29 cellular contexts compared by ENCODE assay signal in genomic region chr11:70618471-70619101, GRCh38.
DNase-seq lines count a peak whose midpoint lies in the region; ATAC-seq, FAIRE-seq and TF ChIP-seq lines count a peak whose summit lies in the region.
"Had no signal": no experiment of that assay in that cellular context is flagged by ENCODE, and none has a peak within 500 bp of the region (broad histone marks: within the 10 kb centered on the region; RNA-seq: fewer than 3 reads in every experiment).

No MANE protein-coding gene starts in this region.

- no peak overlapping the region for H2AK5ac ChIP-seq in neuronal stem cell (ENCODE audit: low read depth, low read length)

- no peak overlapping the region for H3K9ac ChIP-seq in neuronal stem cell (ENCODE audit: low read depth, low read length, poor library complexity)
- H3K9ac ChIP-seq: BLaER1 had no signal

- no peak for TF ChIP-seq CTCF in GM23338 (conservative IDR thresholded peaks at IDR 0.05; ENCODE audit: low read depth in 2 of 2)
- no peak for TF ChIP-seq CTCF in brain (conservative IDR thresholded peaks at IDR 0.05)
- TF ChIP-seq CTCF in GM10248 (IDR thresholded peaks at IDR 0.05; ENCODE audit: control extremely low read depth, extremely low read depth, low read depth, missing control alignments), result no peak

- H4K20me1 ChIP-seq in GM23338 (replicated peaks; ENCODE audit: insufficient read depth), result peaks cover 3% of the 10 kb centered on the region
- H4K20me1 ChIP-seq: BLaER1 had no signal

- H3F3A ChIP-seq in GM23338 (replicated peaks; ENCODE audit: low read depth), result no peaks in the 10 kb centered on the region

- DNase-seq in GM23338 (ENCODE audit: low spot score) (no peak), NCI-H1092 treated with DMSO at 0.1 percent for 48 hours (lab: John Stamatoyannopoulos, UW) (peak; percentile 65), neuronal stem cell (ENCODE audit: low spot score) (no peak), HEK293T (ENCODE audit: extremely low spot score) (no peak), RCC 7860 (ENCODE audit: low spot score) (no peak), GM10248 (ENCODE audit: extremely low spot score) (no peak), GOT3 (lab: John Stamatoyannopoulos, UW) (no peak)
- DNase-seq: activated CD4-positive, alpha-beta memory T cell treated with anti-CD3 and anti-CD28 coated beads for 36 hours; activated CD4-positive, CD25-positive, alpha-beta regulatory T cell treated with anti-CD3 and anti-CD28 coated beads, Interleukin-2, amount 50 U/mL, for 72 hours; activated naive CD8-positive, alpha-beta T cell treated with anti-CD3 and anti-CD28 coated beads, Interleukin-2, amount 50 U/mL, for 24 hours; activated T-cell treated with anti-CD3 and anti-CD28 coated beads, Interleukin-2, amount 50 U/mL, for 72 hours; cerebellar nuclear complex; heart right ventricle; kidney; lower lobe of right lung; midbrain; naive thymus-derived CD8-positive, alpha-beta T cell; NCI-H1048; NCI-H187 treated with DMSO at 0.1 percent for 48 hours; NCI-H345; occipital lobe; SHP77; stimulated activated naive B cell treated with anti-CD40 and anti-IgM and Interleukin-4, amounts not matched to agents 10 μg/mL and 1 μg/mL and 100 μg/mL, for 72 hours; T-helper 17 cell had no signal

- no peaks in the 10 kb centered on the region for H3K9me2 ChIP-seq in GM23338 (ENCODE audit: insufficient read depth)

- H3K27me3 ChIP-seq in GM23338 (ENCODE audit: insufficient read depth) (no peaks in the 10 kb centered on the region), neuronal stem cell (ENCODE audit: control insufficient read depth in 3 of 3, insufficient read depth in 3 of 3, low read depth in 1 of 3, low read length in 3 of 3) (no peaks in the 10 kb centered on the region)
- H3K27me3 ChIP-seq: BLaER1 had no signal

- H3K36me3 Mint-ChIP-seq in GM23338 (ENCODE audit: low read depth) (peaks cover 5% of the 10 kb centered on the region; the same call in 1 of the 3 replicates), brain (peaks cover 4% of the 10 kb centered on the region)
- H3K36me3 Mint-ChIP-seq: activated CD4-positive, alpha-beta memory T cell treated with anti-CD3 and anti-CD28 coated beads for 36 hours; naive thymus-derived CD8-positive, alpha-beta T cell; stimulated activated naive B cell treated with anti-CD40 and anti-IgM and Interleukin-4, amounts not matched to agents 10 μg/mL and 1 μg/mL and 100 μg/mL, for 72 hours had no signal

- no peak overlapping the region for H3K27ac Mint-ChIP-seq in GM23338
- H3K27ac Mint-ChIP-seq in brain, result peak overlapping the region in 4 of 5 experiments; percentile 55 to 92 (median 77)
- H3K27ac Mint-ChIP-seq: activated CD4-positive, alpha-beta memory T cell treated with anti-CD3 and anti-CD28 coated beads for 36 hours; activated naive CD8-positive, alpha-beta T cell treated with anti-CD3 and anti-CD28 coated beads, Interleukin-2, amount 50 U/mL, for 24 hours; activated T-cell treated with anti-CD3 and anti-CD28 coated beads, Interleukin-2, amount 50 U/mL, for 72 hours; naive thymus-derived CD8-positive, alpha-beta T cell; stimulated activated naive B cell treated with anti-CD40 and anti-IgM and Interleukin-4, amounts not matched to agents 10 μg/mL and 1 μg/mL and 100 μg/mL, for 72 hours; T-helper 17 cell had no signal

- H3K4me2 ChIP-seq in GM23338 (no peak overlapping the region), neuronal stem cell (ENCODE audit: insufficient read depth, low read length, poor library complexity, severe bottlenecking) (no peak overlapping the region)

- no CpG with 5 or more reads among the region's 21 CpGs for WGBS in neuronal stem cell (ENCODE audit: extremely low coverage in 2 of 2, insufficient read length in 2 of 2, insufficient replicate concordance in 1 of 2), 2 donors

- H3K27me3 Mint-ChIP-seq in GM23338 (ENCODE audit: insufficient read depth, low read depth, poor library complexity), result peaks cover 11% of the 10 kb centered on the region
- H3K27me3 Mint-ChIP-seq in brain, result no peaks in the 10 kb centered on the region
- H3K27me3 Mint-ChIP-seq: activated CD4-positive, alpha-beta memory T cell treated with anti-CD3 and anti-CD28 coated beads for 36 hours; activated naive CD8-positive, alpha-beta T cell treated with anti-CD3 and anti-CD28 coated beads, Interleukin-2, amount 50 U/mL, for 24 hours; stimulated activated naive B cell treated with anti-CD40 and anti-IgM and Interleukin-4, amounts not matched to agents 10 μg/mL and 1 μg/mL and 100 μg/mL, for 72 hours; T-helper 17 cell had no signal

- H3K23ac ChIP-seq in neuronal stem cell (ENCODE audit: low read depth, low read length, poor library complexity), result no peak overlapping the region

- H4K8ac ChIP-seq in neuronal stem cell (ENCODE audit: low read depth, low read length), result no peak overlapping the region

- no peak overlapping the region for H3K4ac ChIP-seq in neuronal stem cell (ENCODE audit: low read length)

- peaks cover 3 to 10% of the 10 kb centered on the region in 2 donors for H3K9me3 ChIP-seq in neuronal stem cell (replicated peaks in 1 of 2; ENCODE audit: control insufficient read depth in 2 of 2, insufficient read depth in 1 of 2, low read depth in 1 of 2, low read length in 2 of 2)

- H3K9me3 Mint-ChIP-seq in GM23338, result no peaks in the 10 kb centered on the region; the same call in 1 of the 3 replicates
- H3K9me3 Mint-ChIP-seq in brain, result peaks cover 0 to 11% (median 3%) of the 10 kb centered on the region in 5 experiments
- H3K9me3 Mint-ChIP-seq: activated naive CD8-positive, alpha-beta T cell treated with anti-CD3 and anti-CD28 coated beads, Interleukin-2, amount 50 U/mL, for 24 hours; activated T-cell treated with anti-CD3 and anti-CD28 coated beads, Interleukin-2, amount 50 U/mL, for 72 hours had no signal

- H3K36me3 ChIP-seq in GM23338 (ENCODE audit: insufficient read depth), result no peaks in the 10 kb centered on the region
- no peaks in the 10 kb centered on the region for H3K36me3 ChIP-seq in neuronal stem cell (replicated peaks in 1 of 2; ENCODE audit: control insufficient read depth in 2 of 2, insufficient read depth in 2 of 2, low read length in 2 of 2)
- H3K36me3 ChIP-seq: BLaER1, heart right ventricle, lower lobe of right lung, suprapubic skin had no signal

- H2AFZ ChIP-seq in GM23338 (no peak overlapping the region), neuronal stem cell (ENCODE audit: low read length) (no peak overlapping the region)

- no peak overlapping the region for H2BK5ac ChIP-seq in neuronal stem cell (ENCODE audit: low read length)

- 0 out of 2 replicates have a peak overlapping the region, but pooled peaks have one; percentile 39 for H3K27ac ChIP-seq in GM23338 (ENCODE audit: low read depth)
- no peak overlapping the region for H3K27ac ChIP-seq in neuronal stem cell (replicated peaks; ENCODE audit: low read length)
- H3K27ac ChIP-seq: BLaER1, heart right ventricle, lower lobe of right lung, skin epidermis, suprapubic skin had no signal

- no peak for FAIRE-seq in RCC 7860 (lab: Jason Lieb, UNC)
- FAIRE-seq: frontal cortex, kidney had no signal

- H3K4me3 Mint-ChIP-seq in GM23338 (no peak overlapping the region), brain (peak overlapping the region in 1 of 5 experiments; percentile 56)
- H3K4me3 Mint-ChIP-seq: activated CD4-positive, alpha-beta memory T cell treated with anti-CD3 and anti-CD28 coated beads for 36 hours; activated naive CD8-positive, alpha-beta T cell treated with anti-CD3 and anti-CD28 coated beads, Interleukin-2, amount 50 U/mL, for 24 hours; activated T-cell treated with anti-CD3 and anti-CD28 coated beads, Interleukin-2, amount 50 U/mL, for 72 hours; naive thymus-derived CD8-positive, alpha-beta T cell; stimulated activated naive B cell treated with anti-CD40 and anti-IgM and Interleukin-4, amounts not matched to agents 10 μg/mL and 1 μg/mL and 100 μg/mL, for 72 hours; T-helper 17 cell had no signal

- H2BK15ac ChIP-seq in neuronal stem cell (ENCODE audit: low read length), result no peak overlapping the region

- no peak overlapping the region for H2BK12ac ChIP-seq in neuronal stem cell (ENCODE audit: low read length)

- CTCF ChIA-PET in HEK293T (lab: Yijun Ruan, JAX), result no interaction called here
- CTCF ChIA-PET in GM10248 (lab: Yijun Ruan, JAX), result no interaction called here

- ATAC-seq in GM23338, result no peak
- ATAC-seq: activated naive CD8-positive, alpha-beta T cell treated with anti-CD3 and anti-CD28 coated beads, Interleukin-2, amount 50 U/mL, for 24 hours; activated T-cell treated with anti-CD3 and anti-CD28 coated beads, Interleukin-2, amount 50 U/mL, for 72 hours; heart right ventricle; lower lobe of right lung; naive thymus-derived CD8-positive, alpha-beta T cell; stimulated activated naive B cell treated with anti-CD40 and anti-IgM and Interleukin-4, amounts not matched to agents 10 μg/mL and 1 μg/mL and 100 μg/mL, for 72 hours; T-helper 17 cell had no signal

- H3K79me2 ChIP-seq in GM23338 (replicated peaks; ENCODE audit: insufficient read depth), result peaks cover 6% of the 10 kb centered on the region

- no peak overlapping the region for H2BK120ac ChIP-seq in neuronal stem cell (ENCODE audit: low read depth, low read length)

- H3K4me1 Mint-ChIP-seq in GM23338 (peaks cover 4% of the 10 kb centered on the region; the same call in 2 of the 3 replicates), brain (peaks cover 22% of the 10 kb centered on the region)
- H3K4me1 Mint-ChIP-seq: activated naive CD8-positive, alpha-beta T cell treated with anti-CD3 and anti-CD28 coated beads, Interleukin-2, amount 50 U/mL, for 24 hours; stimulated activated naive B cell treated with anti-CD40 and anti-IgM and Interleukin-4, amounts not matched to agents 10 μg/mL and 1 μg/mL and 100 μg/mL, for 72 hours; T-helper 17 cell had no signal

- peaks cover under 1% of the 10 kb centered on the region for H3K79me1 ChIP-seq in neuronal stem cell (ENCODE audit: low read depth, low read length)

- H3K4me1 ChIP-seq in GM23338 (ENCODE audit: insufficient read depth), result no peaks in the 10 kb centered on the region
- H3K4me1 ChIP-seq in neuronal stem cell (ENCODE audit: control insufficient read depth in 2 of 2, insufficient read depth in 1 of 2, low read depth in 1 of 2, low read length in 2 of 2), result peaks cover 3 to 17% of the 10 kb centered on the region in 2 donors
- H3K4me1 ChIP-seq: heart right ventricle, lower lobe of right lung, suprapubic skin had no signal

- H3K18ac ChIP-seq in neuronal stem cell (ENCODE audit: low read length), result peak overlapping the region; percentile 58

- POLR2A ChIA-PET in HEK293T (lab: Yijun Ruan, JAX), result no interaction called here
- POLR2A ChIA-PET in GM10248 (lab: Yijun Ruan, JAX), result no interaction called here

- H3K14ac ChIP-seq in neuronal stem cell (ENCODE audit: low read length), result no peak overlapping the region

- H3K4me3 ChIP-seq in GM23338 (no peak overlapping the region), neuronal stem cell (ENCODE audit: low read length in 2 of 2) (no peak overlapping the region)
- H3K4me3 ChIP-seq: BLaER1, heart right ventricle, lower lobe of right lung, skin epidermis, suprapubic skin had no signal

- H4K91ac ChIP-seq in neuronal stem cell (ENCODE audit: low read depth, low read length, poor library complexity), result no peak overlapping the region

TF ChIP-seq in GM23338, 12 proteins besides CTCF, POLR2A, EP300 and RAD21 (continues in another document):
- TF ChIP-seq CREB1 (CRISPR knock-in tag; IDR thresholded peaks at IDR 0.05; ENCODE audit: low read depth) (no peak), EZH2phosphoT487 (IDR thresholded peaks at IDR 0.05; ENCODE audit: unreplicated experiment) (no peak)

TF ChIP-seq in HEK293T, 16 proteins besides CTCF, POLR2A, EP300 and RAD21:
- TF ChIP-seq SUZ12 (IDR thresholded peaks at IDR 0.05), result no peak
TF ChIP-seq in HEK293T: peak in this region for 0.
